Comparison of ENCODE assay signal across 8 cellular contexts in the genomic region with DNA sequence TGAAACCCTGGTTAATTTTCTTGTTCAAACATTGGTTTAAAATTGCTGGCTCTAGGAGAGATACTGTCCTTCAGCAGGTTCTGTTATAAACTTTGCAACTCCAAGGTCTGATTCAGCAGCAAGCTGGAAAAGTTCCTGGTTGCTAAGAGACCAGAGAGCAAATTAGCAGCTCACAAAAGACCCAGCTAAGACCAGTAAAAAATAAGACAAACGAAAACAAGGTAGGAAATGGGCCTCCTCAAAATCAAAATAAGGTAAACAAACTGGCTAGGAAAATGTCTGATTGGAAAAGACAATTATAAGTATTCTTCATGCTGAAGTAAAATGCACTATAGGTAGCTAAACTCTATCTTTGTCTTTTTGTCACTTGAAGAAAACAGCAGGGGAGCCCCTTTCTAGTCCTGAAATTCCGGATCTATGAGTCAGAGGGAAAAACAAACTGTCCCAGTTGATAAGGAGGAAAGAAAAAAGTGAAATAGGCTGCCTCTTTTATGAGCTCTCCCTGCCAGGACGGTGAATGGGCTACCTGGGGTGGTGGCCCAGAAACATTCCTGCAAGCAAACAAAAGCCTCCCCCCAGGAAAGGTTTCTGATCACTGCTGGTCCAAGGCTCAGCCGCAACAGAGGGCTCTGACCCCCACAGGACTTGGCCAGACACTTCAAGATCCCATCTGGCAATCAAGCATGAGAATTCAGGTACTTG. TPM values are rescaled to one million over a fixed set of nuclear protein-coding genes. Genes with fewer than 3 reads are reported as not detected.
A peak's percentile ranks its signal among the peaks of the same experiment; 100 is the strongest.
DNase-seq lines count a peak whose midpoint lies in the region; ATAC-seq, FAIRE-seq and TF ChIP-seq lines count a peak whose summit lies in the region.

No MANE protein-coding gene starts in this region.

- H3K9me3 Mint-ChIP-seq in activated T-cell treated with anti-CD3 and anti-CD28 coated beads, Interleukin-2, amount 50 U/mL, for 4 hours = no peaks in the 10 kb centered on the region

- peak; percentile 52 for ATAC-seq in K562
- no peak for ATAC-seq in sciatic nerve
- no peak for ATAC-seq in activated T-cell treated with anti-CD3 and anti-CD28 coated beads, Interleukin-2, amount 50 U/mL, for 4 hours

- TF ChIP-seq RAD21 in K562 (CRISPR knock-in tag; conservative IDR thresholded peaks at IDR 0.05 in 1 of 2, IDR thresholded peaks at IDR 0.05 in 1 of 2) = no peak

- no peaks in the 10 kb centered on the region for H3K79me2 ChIP-seq in K562 (ENCODE audit: control insufficient read depth, insufficient read depth, low read length)

- BruUV-seq in K562 (replicated peaks; lab: Mats Ljungman, UMichigan) = no TSS peak

- peak; percentile 64; the same call in 1 of the 2 replicates for TF ChIP-seq EP300 in K562 (IDR thresholded peaks at IDR 0.05; ENCODE audit: low read length)

- no peaks in the 10 kb centered on the region for H3K36me3 Mint-ChIP-seq in activated T-cell treated with anti-CD3 and anti-CD28 coated beads, Interleukin-2, amount 50 U/mL, for 4 hours (ENCODE audit: insufficient read depth)

- H3K9me1 ChIP-seq in K562 (ENCODE audit: control insufficient read depth, insufficient read depth, low read length) = no peaks in the 10 kb centered on the region

- H3K27ac ChIP-seq in K562 (ENCODE audit: extremely low read depth, low read depth, low read length) (peak overlapping the region; percentile 11; the same call in 2 of the 3 replicates), thyroid gland (peak overlapping the region; percentile 86 to 95 (median 90)), kidney (ENCODE audit: low read depth in 2 of 2, low read length in 2 of 2) (peak overlapping the region in 1 of 2 donors; percentile 19)

- H3K27me3 ChIP-seq in K562 (ENCODE audit: control insufficient read depth in 2 of 2, insufficient read depth in 2 of 2, low read length in 2 of 2) = peaks cover 3 to 7% of the 10 kb centered on the region in 2 experiments; a peak in 3 of 5 replicates
- H3K27me3 ChIP-seq in kidney epithelial cell (ENCODE audit: control insufficient read depth, insufficient read depth, low read length) = no peaks in the 10 kb centered on the region
- no peaks in the 10 kb centered on the region for H3K27me3 ChIP-seq in thyroid gland

- TF ChIP-seq CTCF in K562 (IDR thresholded peaks at IDR 0.05 in 2 of 3, conservative IDR thresholded peaks at IDR 0.05 in 1 of 3; ENCODE audit: insufficient read depth in 2 of 3, low read depth in 1 of 3, low read length in 3 of 3) (no peak), kidney epithelial cell (IDR thresholded peaks at IDR 0.05; ENCODE audit: insufficient read depth, low read length, poor library complexity, severe bottlenecking) (no peak), thyroid gland (IDR thresholded peaks at IDR 0.05) (no peak), kidney (IDR thresholded peaks at IDR 0.05; ENCODE audit: borderline replicate concordance, extremely low read depth, insufficient read depth) (no peak)

- no peak overlapping the region for H3K4me3 ChIP-seq in K562
- H3K4me3 ChIP-seq in kidney epithelial cell (ENCODE audit: low read depth, low read length) = no peak overlapping the region
- no peak overlapping the region for H3K4me3 ChIP-seq in thyroid gland (replicated peaks in 1 of 3)
- no peak overlapping the region for H3K4me3 ChIP-seq in kidney (ENCODE audit: low read length in 2 of 2)

- peak overlapping the region; percentile 66 for H3K4me2 ChIP-seq in K562 (ENCODE audit: insufficient read depth, low read length)

- FAIRE-seq in K562 (lab: Jason Lieb, UNC) (peak; percentile 83), kidney (lab: Jason Lieb, UNC) (no peak)

- H2AFZ ChIP-seq in K562 (ENCODE audit: low read depth, low read length) = peak overlapping the region; percentile 76

- CTCF ChIA-PET in K562 (lab: Yijun Ruan, JAX; ENCODE audit: low intra/inter-chr PET ratio) = interaction anchor here (0.7 kb wide), 1 partner anchor 10 kb away, joined by 4 read pairs; no protein-coding TSS in a partner anchor

- in situ Hi-C loops in K562 (cut with MboI) = no loop called here

- intact Hi-C loops in K562 (cut with micrococcal nuclease) = loop anchor here (5.0 kb wide), 1 partner anchor 75 kb away; the partner anchor contains the start of genes NFYA and OARD1
- intact Hi-C loops in thyroid gland (cut with DNase I) = no loop called here
- intact Hi-C loops in sciatic nerve (cut with DNase I) = no loop called here
- intact Hi-C loops in kidney (cut with DNase I) = no loop called here

- no peak for TF ChIP-seq POLR2A in K562 (conservative IDR thresholded peaks at IDR 0.05)
- TF ChIP-seq POLR2A in thyroid gland (IDR thresholded peaks at IDR 0.05) = no peak

- peaks cover 27% of the 10 kb centered on the region for H3K27me3 Mint-ChIP-seq in activated T-cell treated with anti-CD3 and anti-CD28 coated beads, Interleukin-2, amount 50 U/mL, for 4 hours (ENCODE audit: low read depth)

- DNase-seq in DMS153 (lab: John Stamatoyannopoulos, UW) (peak; percentile 45), DMS153 treated with DMSO at 0.1 percent for 48 hours (lab: John Stamatoyannopoulos, UW; ENCODE audit: unreplicated experiment) (no peak), K562 (ENCODE audit: extremely low read depth in 1 of 4, low spot score in 3 of 4) (peak; percentile 54 to 76 (median 62)), kidney epithelial cell (ENCODE audit: low read depth) (peak; percentile 64), thyroid gland (peak; percentile 81 to 82), sciatic nerve (ENCODE audit: low spot score) (no peak), kidney (no peak)
- DNase-seq in activated T-cell treated with anti-CD3 and anti-CD28 coated beads, Interleukin-2, amount 50 U/mL, for 4 hours = no peak

- no peak overlapping the region for H3K4me3 Mint-ChIP-seq in activated T-cell treated with anti-CD3 and anti-CD28 coated beads, Interleukin-2, amount 50 U/mL, for 4 hours

- POLR2A ChIA-PET in K562 (lab: Yijun Ruan, JAX) = interaction anchor here (0.7 to 1.0 kb wide), 2 partner anchors 10 to 546 kb away, joined by 3 to 4 read pairs; no protein-coding TSS in a partner anchor

- H3K9ac ChIP-seq in K562 (ENCODE audit: insufficient read depth in 1 of 2, low read depth in 2 of 2, low read length in 2 of 2) (no peak overlapping the region), kidney (ENCODE audit: low read length in 2 of 2) (peak overlapping the region in 1 of 2 donors; percentile 10)

- H3K36me3 ChIP-seq in K562 (ENCODE audit: control insufficient read depth, insufficient read depth, low read length) (no peaks in the 10 kb centered on the region), kidney epithelial cell (ENCODE audit: control insufficient read depth, insufficient read depth, low read length) (no peaks in the 10 kb centered on the region), thyroid gland (no peaks in the 10 kb centered on the region), kidney (ENCODE audit: control insufficient read depth in 1 of 2, insufficient read depth in 2 of 2, low read length in 2 of 2) (no peaks in the 10 kb centered on the region)

- peaks cover 13 to 27% of the 10 kb centered on the region in 2 experiments; a peak in 4 of 5 replicates for H3K4me1 ChIP-seq in K562 (replicated peaks in 1 of 2; ENCODE audit: control insufficient read depth in 2 of 2, insufficient read depth in 2 of 2, low read length in 2 of 2)
- peaks cover 41 to 60% of the 10 kb centered on the region in 2 donors for H3K4me1 ChIP-seq in thyroid gland
- peaks cover 0 to 11% of the 10 kb centered on the region in 2 donors for H3K4me1 ChIP-seq in kidney (ENCODE audit: control insufficient read depth in 1 of 2, insufficient read depth in 1 of 2, low read depth in 1 of 2, low read length in 2 of 2)

- no peaks in the 10 kb centered on the region for H4K20me1 ChIP-seq in K562 (replicated peaks; ENCODE audit: control insufficient read depth, insufficient read depth, low read length)

- H3K9me3 ChIP-seq in K562 (replicated peaks; ENCODE audit: control insufficient read depth, insufficient read depth, low read depth, low read length) = no peaks in the 10 kb centered on the region
- no peaks in the 10 kb centered on the region for H3K9me3 ChIP-seq in thyroid gland
- H3K9me3 ChIP-seq in kidney (ENCODE audit: control insufficient read depth in 1 of 2, low read length in 2 of 2) = no peaks in the 10 kb centered on the region

- 0% methylated on average over 4 of the region's 4 CpGs for WGBS in K562 (ENCODE audit: insufficient coverage, low coverage, missing lambda C conversion rate)
- 26 to 30% methylated on average over 4 of the region's 4 CpGs for WGBS in thyroid gland, 2 donors

- H3K4me1 Mint-ChIP-seq in activated T-cell treated with anti-CD3 and anti-CD28 coated beads, Interleukin-2, amount 50 U/mL, for 4 hours (ENCODE audit: low read depth) = no peaks in the 10 kb centered on the region

RNA-seq across cellular contexts. Expression of gene UNC5CL, which starts 41.6 kb away (rescaled TPM):
- 2.7 and 3.1 TPM in 2 replicates for total RNA-seq in K562 (2011; cell fraction: chromatin; rRNA removed; ENCODE audit: low replicate concordance)
- 1.6 and 2.0 TPM in 2 replicates for total RNA-seq in K562 (2011; cell fraction: nucleolus; rRNA removed)
- 2.5 and 3.7 TPM in 2 replicates for total RNA-seq in K562 (2011; cell fraction: nucleoplasm; rRNA removed)
- total RNA-seq in K562 (2014; rRNA removed) (0.33 and 0.95 TPM in 2 replicates), K562 (2014; rRNA removed; fragmentation: Illumina TruSeq; extraction: Trizol) (0.35 and 0.40 TPM in 2 replicates), K562 (2015; rRNA removed; fragmentation: Illumina TruSeq; extraction: Trizol) (0.33 and 0.53 TPM in 2 replicates), K562 (2021) (0.64 and 0.78 TPM in 2 replicates), kidney epithelial cell (1.1 and 1.8 TPM in 2 replicates), thyroid gland (1 to 10 TPM in 3 of 4 donors, under 1 TPM in 1; 0.93 to 3.6 (median 2.0) TPM), sciatic nerve (1.6 TPM), kidney (53.7 TPM)
- polyA plus RNA-seq in K562 (2011; rRNA removed) (0.82 and 1.7 TPM in 2 replicates), K562 (2014; fragmentation: Illumina TruSeq; extraction: Trizol) (0.59 and 0.80 TPM in 2 replicates), K562 (2014; fragmentation: Nextera tagmentation; extraction: Ambion mirVana) (under 1 TPM in 1 of 2 experiments, not detected in 1; 0.07 TPM), K562 (2014; rRNA removed) (1.8 TPM in 2 replicates), kidney (ENCODE audit: insufficient read depth, low read depth, low replicate concordance) (41.3 TPM)
- polyA plus RNA-seq in K562 (2011; cell fraction: cytosol; rRNA removed) = 0.72 and 1.2 TPM in 2 replicates
- 7.8 and 9.9 TPM in 2 replicates for polyA plus RNA-seq in K562 (2011; cell fraction: nucleus; rRNA removed)
- 0.70 and 2.4 TPM in 2 replicates for polyA plus RNA-seq in K562 (2012)
- 0.21 and 0.39 TPM in 2 replicates for polyA minus RNA-seq in K562 (2011; rRNA and poly(A)+ RNA removed)
- polyA minus RNA-seq in K562 (2011; cell fraction: cytosol; rRNA and poly(A)+ RNA removed) = not detected in 2 replicates
- 1.5 and 2.4 TPM in 2 replicates for polyA minus RNA-seq in K562 (2011; cell fraction: nucleus; rRNA and poly(A)+ RNA removed)
- total RNA-seq in activated T-cell treated with anti-CD3 and anti-CD28 coated beads, Interleukin-2, amount 50 U/mL, for 4 hours = 1 to 10 TPM; 1.0 to 1.4 (median 1.4) TPM

RNA-seq across cellular contexts. Expression of gene TSPO2, which starts 44.9 kb away (rescaled TPM):
- not detected in 2 replicates for total RNA-seq in K562 (2011; cell fraction: chromatin; rRNA removed; ENCODE audit: low replicate concordance)
- total RNA-seq in K562 (2011; cell fraction: nucleolus; rRNA removed) = not detected in 2 replicates
- total RNA-seq in K562 (2011; cell fraction: nucleoplasm; rRNA removed) = not detected in 2 replicates
- total RNA-seq in K562 (2014; rRNA removed) = not detected in 2 replicates
- not detected in 2 replicates for total RNA-seq in K562 (2014; rRNA removed; fragmentation: Illumina TruSeq; extraction: Trizol)
- total RNA-seq in K562 (2015; rRNA removed; fragmentation: Illumina TruSeq; extraction: Trizol) = not detected in 2 replicates
- not detected in 2 replicates for total RNA-seq in K562 (2021)
- polyA plus RNA-seq in K562 (2011; rRNA removed) = 0.12 TPM in 1 of 2 replicates, not detected in the other
- polyA plus RNA-seq in K562 (2011; cell fraction: cytosol; rRNA removed) = not detected in 2 replicates
- polyA plus RNA-seq in K562 (2011; cell fraction: nucleus; rRNA removed) = not detected in 2 replicates
- 0.19 TPM in 1 of 2 replicates, not detected in the other for polyA plus RNA-seq in K562 (2012)
- not detected in 2 replicates for polyA plus RNA-seq in K562 (2014; fragmentation: Illumina TruSeq; extraction: Trizol)
- polyA plus RNA-seq in K562 (2014; fragmentation: Nextera tagmentation; extraction: Ambion mirVana) = not detected
- polyA plus RNA-seq in K562 (2014; rRNA removed) = not detected in 2 replicates
- not detected in 2 replicates for polyA minus RNA-seq in K562 (2011; rRNA and poly(A)+ RNA removed)
- polyA minus RNA-seq in K562 (2011; cell fraction: cytosol; rRNA and poly(A)+ RNA removed) = not detected in 2 replicates
- polyA minus RNA-seq in K562 (2011; cell fraction: nucleus; rRNA and poly(A)+ RNA removed) = not detected in 2 replicates
- total RNA-seq in kidney epithelial cell = not detected in 2 replicates
- not detected for total RNA-seq in thyroid gland
- total RNA-seq in sciatic nerve = 0.53 TPM
- total RNA-seq in activated T-cell treated with anti-CD3 and anti-CD28 coated beads, Interleukin-2, amount 50 U/mL, for 4 hours = not detected
- 0.44 TPM for total RNA-seq in kidney
- 0.88 TPM for polyA plus RNA-seq in kidney (ENCODE audit: insufficient read depth, low read depth, low replicate concordance)

RNA-seq across cellular contexts. Expression of gene APOBEC2, which starts 55.6 kb away (rescaled TPM):
- not detected in 2 replicates for total RNA-seq in K562 (2011; cell fraction: chromatin; rRNA removed; ENCODE audit: low replicate concordance)
- total RNA-seq in K562 (2011; cell fraction: nucleolus; rRNA removed) = not detected in 2 replicates
- total RNA-seq in K562 (2011; cell fraction: nucleoplasm; rRNA removed) = not detected in 2 replicates
- not detected in 2 replicates for total RNA-seq in K562 (2014; rRNA removed)
- not detected in 2 replicates for total RNA-seq in K562 (2014; rRNA removed; fragmentation: Illumina TruSeq; extraction: Trizol)
- not detected in 2 replicates for total RNA-seq in K562 (2015; rRNA removed; fragmentation: Illumina TruSeq; extraction: Trizol)
- not detected in 2 replicates for total RNA-seq in K562 (2021)
- polyA plus RNA-seq in K562 (2011; rRNA removed) = not detected in 2 replicates
- not detected in 2 replicates for polyA plus RNA-seq in K562 (2011; cell fraction: cytosol; rRNA removed)
- polyA plus RNA-seq in K562 (2011; cell fraction: nucleus; rRNA removed) = not detected in 2 replicates
- 0.10 and 0.61 TPM in 2 replicates for polyA plus RNA-seq in K562 (2012)
- not detected in 2 replicates for polyA plus RNA-seq in K562 (2014; fragmentation: Illumina TruSeq; extraction: Trizol)
- polyA plus RNA-seq in K562 (2014; fragmentation: Nextera tagmentation; extraction: Ambion mirVana) = 1 to 10 TPM in 1 of 2 experiments, under 1 TPM in 1; 0.25 to 1.6 TPM
- polyA plus RNA-seq in K562 (2014; rRNA removed) = not detected in 2 replicates
- not detected in 2 replicates for polyA minus RNA-seq in K562 (2011; rRNA and poly(A)+ RNA removed)
- not detected in 2 replicates for polyA minus RNA-seq in K562 (2011; cell fraction: cytosol; rRNA and poly(A)+ RNA removed)
- not detected in 2 replicates for polyA minus RNA-seq in K562 (2011; cell fraction: nucleus; rRNA and poly(A)+ RNA removed)
- total RNA-seq in kidney epithelial cell = not detected in 2 replicates
- not detected for total RNA-seq in thyroid gland
- total RNA-seq in sciatic nerve = not detected
- total RNA-seq in activated T-cell treated with anti-CD3 and anti-CD28 coated beads, Interleukin-2, amount 50 U/mL, for 4 hours = not detected
- not detected for total RNA-seq in kidney
- not detected for polyA plus RNA-seq in kidney (ENCODE audit: insufficient read depth, low read depth, low replicate concordance)

Comparison
In these comparisons a context has a peak if more than half of its experiments do, and no peak if none do; other contexts are left out.
1. DNase-seq: peak in DMS153 (single experiment), K562 (4 of 4), kidney epithelial cell (single experiment) and thyroid gland (2 of 2); none in DMS153 treated with DMSO at 0.1 percent for 48 hours (single experiment), sciatic nerve (single experiment), activated T-cell treated with anti-CD3 and anti-CD28 coated beads, Interleukin-2, amount 50 U/mL, for 4 hours (single experiment) and kidney (single experiment).
2. RNA of gene UNC5CL, which starts 41.6 kb away (total RNA-seq): 53.7 TPM in kidney (single experiment); 0.93 to 3.6 TPM in thyroid gland, 1.6 TPM in sciatic nerve (single experiment), 1.0 to 1.4 TPM in activated T-cell treated with anti-CD3 and anti-CD28 coated beads, Interleukin-2, amount 50 U/mL, for 4 hours, 1.1 to 1.8 TPM in kidney epithelial cell and 0.33 to 3.7 TPM in K562; every median in the first group is over 10 times any median in the second.